In genomic region chr2:138275292-138275690, GRCh38 we compare ENCODE assay signal across 1 cellular context.
TF ChIP-seq lines count a peak whose summit lies in the region.

No MANE protein-coding gene starts in this region.

TF ChIP-seq in A549, 52 proteins besides CTCF, POLR2A, EP300 and RAD21:
- TF ChIP-seq MAZ (IDR thresholded peaks at IDR 0.05; ENCODE audit: borderline replicate concordance, low read depth, low read length): no peak
- TF ChIP-seq HOXA7 (CRISPR knock-in tag; IDR thresholded peaks at IDR 0.05): no peak
- no peak for TF ChIP-seq NPAS2 (CRISPR knock-in tag; IDR thresholded peaks at IDR 0.05; ENCODE audit: borderline replicate concordance)
- no peak for TF ChIP-seq PHF8 (IDR thresholded peaks at IDR 0.05; ENCODE audit: borderline replicate concordance, low read depth)
- TF ChIP-seq CHD2 (IDR thresholded peaks at IDR 0.05; ENCODE audit: low read length, partially characterized antibody): no peak
- no peak for TF ChIP-seq CEBPB (IDR thresholded peaks at IDR 0.05)
- TF ChIP-seq JUN (IDR thresholded peaks at IDR 0.05): no peak
- TF ChIP-seq FOXS1 (CRISPR knock-in tag; IDR thresholded peaks at IDR 0.05): no peak
- no peak for TF ChIP-seq POLR2AphosphoS2 (conservative IDR thresholded peaks at IDR 0.05; ENCODE audit: low read length)
- TF ChIP-seq TFCP2L1 (CRISPR knock-in tag; IDR thresholded peaks at IDR 0.05): no peak
- no peak for TF ChIP-seq EHMT2 (IDR thresholded peaks at IDR 0.05; ENCODE audit: low read depth)
- TF ChIP-seq MYC (IDR thresholded peaks at IDR 0.05; ENCODE audit: borderline replicate concordance, low read length): no peak
- TF ChIP-seq KDM1A (IDR thresholded peaks at IDR 0.05; ENCODE audit: low read depth): no peak
- TF ChIP-seq TP53 (CRISPR knock-in tag; IDR thresholded peaks at IDR 0.05): no peak
- TF ChIP-seq ZNF302 (CRISPR knock-in tag; IDR thresholded peaks at IDR 0.05): no peak
- TF ChIP-seq ZSCAN20 (CRISPR knock-in tag; IDR thresholded peaks at IDR 0.05): no peak
- TF ChIP-seq USF2 (IDR thresholded peaks at IDR 0.05): no peak
TF ChIP-seq in A549: peak in this region for 0.
